9 cellular contexts compared by ENCODE assay signal in the genomic region with DNA sequence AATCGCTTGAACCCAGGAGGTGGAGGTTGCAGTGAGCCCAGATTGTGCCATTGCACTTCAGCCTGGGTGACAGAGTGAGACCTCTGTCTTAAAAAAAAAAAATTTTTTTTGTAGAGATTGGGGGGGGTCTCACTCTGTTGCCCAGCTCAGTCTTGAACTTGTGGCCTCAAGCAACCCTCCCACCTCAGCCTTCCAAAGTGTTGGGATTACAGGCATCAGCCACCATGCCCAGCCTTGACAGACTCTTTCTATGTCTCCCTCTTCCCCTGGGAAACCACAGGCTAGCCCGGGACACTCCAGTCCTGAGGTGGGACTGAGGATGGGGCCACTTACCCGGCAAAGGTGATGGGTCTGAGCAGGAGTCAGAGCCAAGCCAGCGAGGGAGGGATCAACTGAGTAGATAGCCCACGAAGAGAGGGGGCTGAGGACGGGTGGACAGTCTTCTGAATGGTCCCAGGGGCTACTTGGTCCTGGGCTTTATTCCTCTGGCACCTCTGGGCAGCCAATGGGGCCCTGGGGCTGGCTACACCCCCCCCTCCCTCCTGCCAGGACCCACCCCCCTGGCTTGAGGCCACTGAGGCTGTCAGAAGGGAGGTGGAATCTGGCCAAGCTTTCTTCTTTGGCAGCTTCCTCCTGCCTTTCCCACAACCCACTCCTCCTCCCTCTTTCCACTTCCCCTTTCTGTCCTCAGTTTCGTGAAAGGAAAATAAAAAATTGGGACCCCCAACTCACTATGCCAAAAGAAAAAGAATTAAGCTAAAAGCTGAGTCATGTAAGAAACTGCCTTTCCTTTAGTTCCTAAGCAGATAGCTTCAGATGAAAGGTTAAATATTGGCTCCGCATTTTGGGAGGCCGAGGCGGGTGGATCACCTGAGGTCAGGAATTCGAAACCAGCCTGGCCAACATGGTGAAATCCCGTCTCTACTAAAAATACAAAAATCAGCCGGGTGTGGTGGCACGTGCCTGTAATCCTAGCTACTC. TPM values are rescaled to one million over a fixed set of nuclear protein-coding genes. Genes with fewer than 3 reads are reported as not detected.
DNase-seq lines count a peak whose midpoint lies in the region; TF ChIP-seq lines count a peak whose summit lies in the region.
"Had no signal": no experiment of that assay in that cellular context is flagged by ENCODE, and none has a peak within 500 bp of the region (broad histone marks: within the 10 kb centered on the region; RNA-seq: fewer than 3 reads in every experiment).

A gene with protein sequence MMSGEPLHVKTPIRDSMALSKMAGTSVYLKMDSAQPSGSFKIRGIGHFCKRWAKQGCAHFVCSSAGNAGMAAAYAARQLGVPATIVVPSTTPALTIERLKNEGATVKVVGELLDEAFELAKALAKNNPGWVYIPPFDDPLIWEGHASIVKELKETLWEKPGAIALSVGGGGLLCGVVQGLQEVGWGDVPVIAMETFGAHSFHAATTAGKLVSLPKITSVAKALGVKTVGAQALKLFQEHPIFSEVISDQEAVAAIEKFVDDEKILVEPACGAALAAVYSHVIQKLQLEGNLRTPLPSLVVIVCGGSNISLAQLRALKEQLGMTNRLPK (minus strand): TSS at position 453 of the 981 bp plus-strand sequence. CDS start 4,179 bp downstream, outside the sequence.

- TF ChIP-seq CTCF in Calu3 (IDR thresholded peaks at IDR 0.05; ENCODE audit: unreplicated experiment) = no peak
- no peak for TF ChIP-seq CTCF in OCI-LY7 (conservative IDR thresholded peaks at IDR 0.05; ENCODE audit: low read length)

- H3K27ac ChIP-seq in OCI-LY7 (ENCODE audit: low read depth, low read length, poor library complexity, severe bottlenecking) = no peak within 1 kb of the TSS
- no peak within 1 kb of the TSS for H3K27ac ChIP-seq in effector memory CD4-positive, alpha-beta T cell (ENCODE audit: insufficient read depth, low read length, poor library complexity, severe bottlenecking)

- H4K20me1 ChIP-seq in OCI-LY7 (ENCODE audit: insufficient read depth, low read length) = no peaks in the 10 kb centered on the region

- H3K9me2 ChIP-seq in OCI-LY7 (ENCODE audit: insufficient read depth, low read length) = no peaks in the 10 kb centered on the region

- H3K4me2 ChIP-seq in OCI-LY7 (ENCODE audit: low read length) = no peak within 1 kb of the TSS

- H3K27ac Mint-ChIP-seq in Calu3 (ENCODE audit: unreplicated experiment) = no peak within 1 kb of the TSS
- H3K27ac Mint-ChIP-seq: activated CD8-positive, alpha-beta memory T cell treated with anti-CD3 and anti-CD28 coated beads, Interleukin-2, amount 10 ng/mL, durations not matched to agents 7 days and 5 days had no signal

- POLR2A ChIA-PET in OCI-LY7 (lab: Charles Lee) = no interaction called here

- H3K4me1 ChIP-seq in OCI-LY7 (ENCODE audit: insufficient read depth, low read length, poor library complexity, severe bottlenecking) = no peaks in the 10 kb centered on the region
- H3K4me1 ChIP-seq in effector memory CD4-positive, alpha-beta T cell (ENCODE audit: control insufficient read depth, insufficient read depth, low read length, poor library complexity, severe bottlenecking) = no peaks in the 10 kb centered on the region

- H3K4me3 Mint-ChIP-seq in Calu3 (ENCODE audit: low read depth, unreplicated experiment) = no peak within 1 kb of the TSS
- H3K4me3 Mint-ChIP-seq: activated CD8-positive, alpha-beta memory T cell treated with anti-CD3 and anti-CD28 coated beads, Interleukin-2, amount 10 ng/mL, durations not matched to agents 7 days and 5 days had no signal

- CTCF ChIA-PET in Calu3 (lab: Charles Lee) (no interaction called here), OCI-LY7 (lab: Charles Lee; ENCODE audit: unreplicated experiment) (no interaction called here)

- peaks cover 2% of the 10 kb centered on the region for H3K27me3 ChIP-seq in effector memory CD4-positive, alpha-beta T cell (replicated peaks; ENCODE audit: control insufficient read depth, insufficient read depth, low read length, poor library complexity, severe bottlenecking)

- DNase-seq in Calu3 (peak; percentile 47), NOMO-1 treated with DMSO at 0.1 percent for 48 hours (lab: John Stamatoyannopoulos, UW; ENCODE audit: unreplicated experiment) (peak; percentile 26), dermis blood vessel endothelial cell (peak; percentile 34), mucosa of gallbladder (ENCODE audit: low spot score) (peak; percentile 51), OCI-LY7 (ENCODE audit: low spot score) (no peak), NCI-H1417 treated with DMSO at 0.1 percent for 48 hours (lab: John Stamatoyannopoulos, UW) (no peak), NCI-H1048 (lab: John Stamatoyannopoulos, UW) (no peak)
- DNase-seq in effector memory CD4-positive, alpha-beta T cell = no peak
- DNase-seq: activated CD8-positive, alpha-beta memory T cell treated with anti-CD3 and anti-CD28 coated beads, Interleukin-2, amount 10 ng/mL, durations not matched to agents 7 days and 5 days had no signal

- H2AFZ ChIP-seq in OCI-LY7 (ENCODE audit: low read length) = no peak within 1 kb of the TSS

- no peaks in the 10 kb centered on the region for H3K9me3 ChIP-seq in OCI-LY7 (ENCODE audit: low read length)
- no peaks in the 10 kb centered on the region for H3K9me3 ChIP-seq in effector memory CD4-positive, alpha-beta T cell (ENCODE audit: control insufficient read depth, low read length)

- H3K79me2 ChIP-seq in OCI-LY7 (ENCODE audit: insufficient read depth, low read depth, low read length) = no peaks in the 10 kb centered on the region

- H3K27me3 Mint-ChIP-seq in Calu3 (ENCODE audit: unreplicated experiment) = peaks cover 23% of the 10 kb centered on the region

- peaks cover 7% of the 10 kb centered on the region for H3K4me1 Mint-ChIP-seq in Calu3 (ENCODE audit: low read depth, unreplicated experiment)
- H3K4me1 Mint-ChIP-seq: activated CD8-positive, alpha-beta memory T cell treated with anti-CD3 and anti-CD28 coated beads, Interleukin-2, amount 10 ng/mL, durations not matched to agents 7 days and 5 days had no signal

- BruUV-seq in Calu3 (replicated peaks; lab: Mats Ljungman, UMichigan) (no TSS peak), OCI-LY7 (replicated peaks; lab: Mats Ljungman, UMichigan) (no TSS peak)

- H3K4me3 ChIP-seq in OCI-LY7 (ENCODE audit: low read depth, low read length, poor library complexity, severe bottlenecking) = no peak within 1 kb of the TSS
- no peak within 1 kb of the TSS for H3K4me3 ChIP-seq in effector memory CD4-positive, alpha-beta T cell (ENCODE audit: insufficient read depth, low read depth, low read length, poor library complexity, severe bottlenecking)

- no peaks in the 10 kb centered on the region for H3K36me3 Mint-ChIP-seq in Calu3 (ENCODE audit: insufficient read depth, unreplicated experiment)
- H3K36me3 Mint-ChIP-seq: activated CD8-positive, alpha-beta memory T cell treated with anti-CD3 and anti-CD28 coated beads, Interleukin-2, amount 10 ng/mL, durations not matched to agents 7 days and 5 days had no signal

- no peaks in the 10 kb centered on the region for H3K9me3 Mint-ChIP-seq in Calu3 (ENCODE audit: low read depth, unreplicated experiment)

- H3K36me3 ChIP-seq in OCI-LY7 (ENCODE audit: insufficient read depth, low read length) = no peaks in the 10 kb centered on the region
- no peaks in the 10 kb centered on the region for H3K36me3 ChIP-seq in effector memory CD4-positive, alpha-beta T cell (ENCODE audit: control insufficient read depth, insufficient read depth, low read length)

- intact Hi-C loops in Calu3 (cut with micrococcal nuclease; ENCODE audit: unreplicated experiment) = no loop called here
- intact Hi-C loops in OCI-LY7 (cut with micrococcal nuclease; ENCODE audit: unreplicated experiment) = no loop called here

RNA-seq across cellular contexts. Expression of the gene that starts here (rescaled TPM):
- total RNA-seq in Calu3 (2022) (0.26 TPM in 1 of 2 replicates, not detected in the other), dermis blood vessel endothelial cell (not detected in 2 replicates), mucosa of gallbladder (1.6 TPM), OCI-LY7 (2022) (not detected in 2 replicates)
- total RNA-seq in OCI-LY7 (2014; rRNA removed; shearing (Covaris generic)) = not detected in 2 replicates
- total RNA-seq: activated CD8-positive, alpha-beta memory T cell treated with anti-CD3 and anti-CD28 coated beads, Interleukin-2, amount 10 ng/mL, durations not matched to agents 7 days and 5 days had no signal

Comparison
In these comparisons a context has a peak if more than half of its experiments do, and no peak if none do; other contexts are left out.
1. Peak in DNase-seq in Calu3; RNA of the gene not detected or under 1 TPM.
2. Peak in DNase-seq in dermis blood vessel endothelial cell; RNA of the gene not detected or under 1 TPM.
3. DNase-seq: peak in NOMO-1 treated with DMSO at 0.1 percent for 48 hours (single experiment) and mucosa of gallbladder (single experiment); none in OCI-LY7 (single experiment), NCI-H1417 treated with DMSO at 0.1 percent for 48 hours (single experiment), effector memory CD4-positive, alpha-beta T cell (0 of 3) and NCI-H1048 (single experiment).